In genomic region chr5:122523776-122524175, GRCh38 we compare ENCODE assay signal across 1 cellular context.
TF ChIP-seq lines count a peak whose summit lies in the region.

No MANE protein-coding gene starts in this region.

TF ChIP-seq in H1, 55 proteins besides CTCF, POLR2A, EP300 and RAD21 (continued from another document):
- TF ChIP-seq MAFK (IDR thresholded peaks at IDR 0.05; ENCODE audit: low read depth, low read length) (no peak), BCL11A (IDR thresholded peaks at IDR 0.05; ENCODE audit: low read depth in 2 of 2, low read length in 2 of 2) (no peak), EZH2 (IDR thresholded peaks at IDR 0.05; ENCODE audit: low read depth, low read length, severe bottlenecking) (no peak), CREB1 (IDR thresholded peaks at IDR 0.05) (no peak), ATF2 (IDR thresholded peaks at IDR 0.05; ENCODE audit: low read length) (no peak), MAX (IDR thresholded peaks at IDR 0.05) (no peak), TAF7 (optimal IDR thresholded peaks at IDR 0.05; ENCODE audit: borderline replicate concordance, low read depth, low read length) (no peak), SP2 (IDR thresholded peaks at IDR 0.05; ENCODE audit: low read length) (no peak), HDAC6 (IDR thresholded peaks at IDR 0.05; ENCODE audit: low read depth, low read length) (no peak), PHF8 (conservative IDR thresholded peaks at IDR 0.05; ENCODE audit: low read depth, low read length) (no peak)
